In genomic region chr1:13759072-13759471, GRCh38 we compare ENCODE assay signal across 1 cellular context.
TF ChIP-seq lines count a peak whose summit lies in the region.

No MANE protein-coding gene starts in this region.

TF ChIP-seq in K562, 482 proteins besides CTCF, POLR2A, EP300 and RAD21 (continued from another document):
- TF ChIP-seq MAX (CRISPR knock-in tag; IDR thresholded peaks at IDR 0.05) = no peak
TF ChIP-seq in K562: peak in this region for 1.
